17 cellular contexts compared by ENCODE assay signal in the genomic region with DNA sequence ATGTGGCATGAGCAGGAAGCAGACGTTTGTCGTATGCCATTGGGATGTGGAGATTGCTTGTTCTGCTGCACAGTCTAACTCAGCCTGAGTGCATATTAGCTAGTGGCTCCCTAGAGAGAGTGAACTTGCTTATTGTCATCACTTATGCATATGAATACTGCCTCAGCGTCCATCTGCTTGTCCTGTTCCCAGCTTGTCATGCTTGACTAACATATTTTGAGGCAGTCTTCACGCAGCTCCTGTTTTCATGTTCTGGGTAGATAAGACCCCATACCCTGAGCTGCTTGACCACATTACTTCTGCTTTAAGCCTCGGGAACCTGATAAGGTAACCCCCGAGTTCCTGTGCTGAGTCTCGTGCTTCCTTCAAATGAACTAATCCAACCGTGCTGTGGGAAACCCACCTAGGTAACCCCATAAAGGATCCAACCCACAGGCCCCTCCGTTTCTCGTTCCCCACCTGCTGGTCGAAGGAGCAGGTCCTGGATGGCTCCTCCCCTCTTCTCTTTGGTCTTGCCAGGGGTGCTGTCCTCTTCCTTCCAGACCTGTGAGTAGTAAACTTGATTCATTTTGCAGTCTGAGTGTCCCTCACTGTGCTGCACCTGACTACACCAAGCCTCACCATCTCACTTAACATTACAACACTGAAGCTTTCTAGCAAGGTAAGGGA. TPM values are rescaled to one million over a fixed set of nuclear protein-coding genes. Genes with fewer than 3 reads are reported as not detected.
DNase-seq lines count a peak whose midpoint lies in the region; ATAC-seq, FAIRE-seq and TF ChIP-seq lines count a peak whose summit lies in the region.
"Had no signal": no experiment of that assay in that cellular context is flagged by ENCODE, and none has a peak within 500 bp of the region (broad histone marks: within the 10 kb centered on the region; RNA-seq: fewer than 3 reads in every experiment).

No MANE protein-coding gene starts in this region.

- FAIRE-seq in GM12892 (lab: Jason Lieb, UNC): peak; percentile 71
- FAIRE-seq: HTR-8/SVneo, islet of Langerhans, small intestine had no signal

- H3F3A ChIP-seq in neural progenitor cell (ENCODE audit: low read depth): peaks cover 10% of the 10 kb centered on the region

- H3K36me3 ChIP-seq in SK-N-MC (ENCODE audit: insufficient read depth, low read length) (no peaks in the 10 kb centered on the region), neural progenitor cell (no peaks in the 10 kb centered on the region)
- H3K36me3 ChIP-seq: esophagus squamous epithelium had no signal

- no peaks in the 10 kb centered on the region for H3K79me2 ChIP-seq in neural progenitor cell (ENCODE audit: low read depth)

- no peaks in the 10 kb centered on the region for H3K27me3 Mint-ChIP-seq in neural progenitor cell (ENCODE audit: insufficient read depth, low read depth)

- H3K27me3 ChIP-seq in neural progenitor cell: no peaks in the 10 kb centered on the region

- H3K27ac ChIP-seq in SK-N-MC: peak overlapping the region; percentile 92
- no peak overlapping the region for H3K27ac ChIP-seq in neural progenitor cell
- H3K27ac ChIP-seq: esophagus squamous epithelium, RWPE1 had no signal

- no peak for TF ChIP-seq POLR2A in GM12892 (IDR thresholded peaks at IDR 0.05; ENCODE audit: low read depth, low read length)

- no peaks in the 10 kb centered on the region for H4K20me1 ChIP-seq in neural progenitor cell (ENCODE audit: low read depth)

- H3K4me3 ChIP-seq in SK-N-MC: no peak overlapping the region
- no peak overlapping the region for H3K4me3 ChIP-seq in neural progenitor cell
- H3K4me3 ChIP-seq: esophagus squamous epithelium had no signal

- H3K27ac Mint-ChIP-seq in neural progenitor cell: no peak overlapping the region
- H3K27ac Mint-ChIP-seq: nephron had no signal

- no peak for TF ChIP-seq CTCF in neural progenitor cell (IDR thresholded peaks at IDR 0.05)

- ATAC-seq in HG02610 (IDR thresholded peaks at IDR 0.05; ENCODE audit: unreplicated experiment): peak; percentile 23

- H2AFZ ChIP-seq in neural progenitor cell (replicated peaks): peak overlapping the region; percentile 7

- H3K9me3 ChIP-seq in SK-N-MC (ENCODE audit: low read depth, low read length): no peaks in the 10 kb centered on the region
- no peaks in the 10 kb centered on the region for H3K9me3 ChIP-seq in neural progenitor cell (ENCODE audit: low read depth)
- H3K9me3 ChIP-seq: Caco-2, esophagus squamous epithelium had no signal

- H3K9me3 Mint-ChIP-seq in neural progenitor cell: no peaks in the 10 kb centered on the region

- H3K4me2 ChIP-seq in neural progenitor cell: no peak overlapping the region

- H3K4me3 Mint-ChIP-seq in neural progenitor cell: no peak overlapping the region
- H3K4me3 Mint-ChIP-seq: nephron had no signal

- H3K36me3 Mint-ChIP-seq in neural progenitor cell: no peaks in the 10 kb centered on the region

- H3K4me1 ChIP-seq in neural progenitor cell: peaks cover 13% of the 10 kb centered on the region

- DNase-seq in GM12892 (ENCODE audit: insufficient read length): no peak
- no peak for DNase-seq in SK-N-MC (ENCODE audit: low read depth, low spot score)
- DNase-seq in neural progenitor cell (ENCODE audit: low spot score): no peak
- no peak for DNase-seq in Kasumi-1 (lab: John Stamatoyannopoulos, UW)
- no peak for DNase-seq in NCI-H1092 (lab: John Stamatoyannopoulos, UW)
- DNase-seq in activated CD4-positive, CD25-positive, alpha-beta regulatory T cell (lab: John Stamatoyannopoulos, UW): no peak
- DNase-seq in iPS-NIHi7 (ENCODE audit: extremely low spot score): no peak
- DNase-seq: activated CD4-positive, alpha-beta T cell treated with anti-CD3 and anti-CD28 coated beads for 1 hour; Caco-2; esophagus squamous epithelium; NCI-H187 treated with DMSO at 0.1 percent for 48 hours; small intestine had no signal

- H3K9ac ChIP-seq in SK-N-MC (ENCODE audit: insufficient read length) (no peak overlapping the region), neural progenitor cell (no peak overlapping the region)

- peaks cover 20% of the 10 kb centered on the region for H3K4me1 Mint-ChIP-seq in neural progenitor cell

RNA-seq across cellular contexts. Expression of gene ANKRD33B, which starts 25.0 kb away (rescaled TPM):
- 30.2 TPM for polyA plus RNA-seq in GM12892 (2012; ENCODE audit: missing spikeins)
- 2.2 and 3.5 TPM in 2 replicates for total RNA-seq in neural progenitor cell (ENCODE audit: low replicate concordance)
